1 cellular context compared by ENCODE assay signal in genomic region chr13:34224877-34225276, GRCh38.
A peak's percentile ranks its signal among the peaks of the same experiment; 100 is the strongest.
TF ChIP-seq lines count a peak whose summit lies in the region.

No MANE protein-coding gene starts in this region.

TF ChIP-seq in SK-N-SH, 30 proteins besides CTCF, POLR2A, EP300 and RAD21 (continued from another document):
- TF ChIP-seq REST (IDR thresholded peaks at IDR 0.05; ENCODE audit: low read depth, low read length) (no peak; the same call in 1 of the 2 replicates), NRF1 (IDR thresholded peaks at IDR 0.05; ENCODE audit: low read depth, low read length) (no peak), SIN3A (IDR thresholded peaks at IDR 0.05; ENCODE audit: borderline replicate concordance, low read depth, low read length) (no peak), GATA2 (CRISPR knock-in tag; IDR thresholded peaks at IDR 0.05) (peak; percentile 92), ZBTB33 (IDR thresholded peaks at IDR 0.05; ENCODE audit: borderline replicate concordance, low read depth) (no peak), USF2 (IDR thresholded peaks at IDR 0.05; ENCODE audit: borderline replicate concordance, low read depth, low read length) (no peak), TAF1 (IDR thresholded peaks at IDR 0.05; ENCODE audit: borderline replicate concordance, low read depth, low read length) (no peak), JUND (IDR thresholded peaks at IDR 0.05) (no peak), TCF12 (IDR thresholded peaks at IDR 0.05) (0 out of 2 replicates have a peak, but pooled peaks have one; percentile 32), ELF1 (IDR thresholded peaks at IDR 0.05) (no peak)
TF ChIP-seq in SK-N-SH: peak in this region for 7.
